In the genomic region with DNA sequence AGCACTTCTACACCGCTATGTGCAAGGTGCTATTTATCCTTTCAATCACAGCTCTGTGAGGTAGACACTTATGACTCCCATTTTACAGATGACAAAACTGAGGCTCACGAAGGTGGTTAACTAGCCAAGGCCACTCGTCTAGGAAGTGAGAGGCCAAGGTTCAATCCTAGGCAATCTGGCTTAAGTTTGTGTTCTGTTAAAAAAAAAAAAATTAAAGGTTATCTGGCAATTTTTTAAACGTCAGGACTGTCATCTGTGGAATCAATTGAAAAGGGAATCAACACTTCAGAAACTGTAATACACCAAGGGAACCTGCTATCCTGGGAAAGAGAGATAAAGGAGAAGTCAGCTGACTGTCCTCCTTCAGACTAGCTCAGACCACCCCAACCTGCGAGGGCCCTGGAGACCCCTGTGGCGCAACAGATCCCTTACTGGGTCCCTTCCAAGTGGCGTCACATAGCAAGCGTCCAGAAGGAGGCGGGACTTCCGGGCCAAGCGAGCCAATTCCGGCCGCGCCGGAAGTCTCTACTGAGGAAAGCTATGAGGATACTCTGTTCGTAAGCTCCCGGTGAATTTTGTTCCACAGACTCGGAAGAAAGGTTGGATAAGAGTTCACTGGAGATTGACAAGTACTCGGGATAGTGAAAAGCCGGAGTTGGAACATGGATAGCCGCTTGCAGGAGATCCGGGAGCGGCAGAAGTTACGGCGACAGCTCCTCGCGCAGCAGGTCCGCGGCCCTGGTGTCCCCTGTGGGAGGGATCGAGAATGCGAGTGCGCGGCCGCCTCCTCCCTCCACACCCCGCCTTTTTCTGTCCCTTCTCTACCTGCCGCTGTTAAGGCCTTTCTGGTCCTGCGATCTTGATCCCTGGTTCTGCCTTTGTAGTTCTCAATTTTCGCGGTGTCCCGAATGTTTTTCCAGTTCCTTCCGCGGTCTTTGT, we compare ENCODE assay signal across 8 cellular contexts. TPM values are rescaled to one million over a fixed set of nuclear protein-coding genes. Genes with fewer than 3 reads are reported as not detected.
DNase-seq lines count a peak whose midpoint lies in the region; ATAC-seq, FAIRE-seq and TF ChIP-seq lines count a peak whose summit lies in the region.

A gene (plus strand): TSS at position 520 of the 939 bp plus-strand sequence. CDS start 143 bp downstream, at position 663.

- in situ Hi-C loops in GM18951 (cut with MboI; ENCODE audit: low sequenced_read_pairs, unreplicated experiment), result no loop called here

- peaks cover 0 to 3% of the 10 kb centered on the region in 2 donors for H3K36me3 ChIP-seq in kidney (ENCODE audit: control insufficient read depth in 1 of 2, insufficient read depth in 2 of 2, low read length in 2 of 2)

- H3K4me3 ChIP-seq in kidney (ENCODE audit: low read length in 2 of 2), result peak within 1 kb of the TSS; percentile 91 to 93

- peak within 1 kb of the TSS; percentile 88 to 93 for H3K9ac ChIP-seq in kidney (ENCODE audit: low read length in 2 of 2)

- TF ChIP-seq POLR2A in GM18951 (IDR thresholded peaks at IDR 0.05; ENCODE audit: extremely low read depth, insufficient read depth, insufficient read length), result peak; percentile 77

- H3K4me1 ChIP-seq in kidney (ENCODE audit: control insufficient read depth in 1 of 2, insufficient read depth in 1 of 2, low read depth in 1 of 2, low read length in 2 of 2), result peaks cover 9 to 12% of the 10 kb centered on the region in 2 donors

- TF ChIP-seq CTCF in AG09319 (IDR thresholded peaks at IDR 0.05; ENCODE audit: low read depth, low read length) (peak; percentile 1; the same call in 1 of the 2 replicates), kidney (IDR thresholded peaks at IDR 0.05; ENCODE audit: borderline replicate concordance, extremely low read depth, insufficient read depth) (peak; percentile 9)

- intact Hi-C loops in kidney (cut with DNase I), result no loop called here

- H3K27ac ChIP-seq in kidney (ENCODE audit: low read depth in 2 of 2, low read length in 2 of 2), result peak within 1 kb of the TSS; percentile 80 to 89

- DNase-seq in AG09319 (ENCODE audit: extremely low read depth, low read depth), result peak; percentile 66
- peak; percentile 92 for DNase-seq in NCI-H345 (lab: John Stamatoyannopoulos, UW)
- DNase-seq in activated CD4-positive, CD25-positive, alpha-beta regulatory T cell treated with anti-CD3 and anti-CD28 coated beads, Interleukin-2, amount 50 U/mL, for 72 hours, result peak; percentile 86
- peak; percentile 90 for DNase-seq in cerebellum (ENCODE audit: low spot score)
- peak; percentile 95 for DNase-seq in kidney
- peak; percentile 93 for DNase-seq in stimulated activated CD4-positive, alpha-beta T cell treated with anti-CD3 and anti-CD28 coated beads, Interleukin-15, amount 100 ng/mL, for 24 hours

- no peaks in the 10 kb centered on the region for H3K9me3 ChIP-seq in kidney (ENCODE audit: control insufficient read depth in 1 of 2, low read length in 2 of 2)

- FAIRE-seq in kidney (lab: Jason Lieb, UNC), result no peak

- ATAC-seq in HG03196 (IDR thresholded peaks at IDR 0.05; ENCODE audit: unreplicated experiment), result peak; percentile 100

RNA-seq across cellular contexts. Expression of the gene that starts here (rescaled TPM):
- total RNA-seq in cerebellum (16.9 TPM), kidney (46.4 TPM)
- polyA plus RNA-seq in kidney (ENCODE audit: insufficient read depth, low read depth, low replicate concordance), result 10.1 TPM

Comparison
In these comparisons a context has a peak if more than half of its experiments do, and no peak if none do; other contexts are left out.
1. Peak in every context shown above with its lines: DNase-seq, ATAC-seq, H3K4me3 ChIP-seq and H3K27ac ChIP-seq.